12 cellular contexts compared by ENCODE assay signal in genomic region chr11:120342226-120342625, GRCh38. TPM values are rescaled to one million over a fixed set of nuclear protein-coding genes. Genes with fewer than 3 reads are reported as not detected.
"Had no signal": no experiment of that assay in that cellular context is flagged by ENCODE, and none has a peak within 500 bp of the region (broad histone marks: within the 10 kb centered on the region; RNA-seq: fewer than 3 reads in every experiment).

No MANE protein-coding gene starts in this region.

- H3K4me3 ChIP-seq: mucosa of descending colon, vagina had no signal

- H3K4me3 Mint-ChIP-seq: activated T-cell treated with anti-CD3 and anti-CD28 coated beads, Interleukin-2, amount 50 U/mL, for 4 hours; naive thymus-derived CD8-positive, alpha-beta T cell; T-helper 17 cell had no signal

- H3K27me3 ChIP-seq: brain microvascular endothelial cell, vagina had no signal

- H3K36me3 ChIP-seq: brain microvascular endothelial cell, vagina had no signal

- H3K9ac ChIP-seq: SK-N-SH had no signal

- ATAC-seq: activated naive CD4-positive, alpha-beta T cell treated with anti-CD3 and anti-CD28 coated beads, Interleukin-2, amount 50 U/mL, for 72 hours; activated T-cell treated with anti-CD3 and anti-CD28 coated beads, Interleukin-2, amount 50 U/mL, for 4 hours; mucosa of descending colon; naive thymus-derived CD8-positive, alpha-beta T cell; T-helper 17 cell had no signal

- H3K27ac ChIP-seq: brain microvascular endothelial cell, vagina had no signal

- DNase-seq: activated CD4-positive, CD25-positive, alpha-beta regulatory T cell; activated effector memory CD4-positive, alpha-beta T cell treated with anti-CD3 and anti-CD28 coated beads, Interleukin-2, amount 50 U/mL, for 16 hours; activated T-cell treated with anti-CD3 and anti-CD28 coated beads, Interleukin-2, amount 50 U/mL, for 4 hours; amniotic stem cell; brain microvascular endothelial cell; hypothalamus; mucosa of descending colon; naive thymus-derived CD8-positive, alpha-beta T cell; SK-N-SH; T-helper 17 cell had no signal

- H3K9me3 ChIP-seq: mucosa of descending colon, vagina had no signal

- H3K4me2 ChIP-seq: SK-N-SH had no signal

- H3K27ac Mint-ChIP-seq: activated naive CD4-positive, alpha-beta T cell treated with anti-CD3 and anti-CD28 coated beads, Interleukin-2, amount 50 U/mL, for 72 hours; naive thymus-derived CD8-positive, alpha-beta T cell; T-helper 17 cell had no signal

RNA-seq across cellular contexts. Expression of gene TLCD5, which starts 17.1 kb away (rescaled TPM):
- polyA plus RNA-seq: naive thymus-derived CD8-positive, alpha-beta T cell had no signal
